In genomic region chr5:133794066-133794465, GRCh38 we compare ENCODE assay signal across 5 cellular contexts.
"Had no signal": no experiment of that assay in that cellular context is flagged by ENCODE, and none has a peak within 500 bp of the region (broad histone marks: within the 10 kb centered on the region; RNA-seq: fewer than 3 reads in every experiment).

No MANE protein-coding gene starts in this region.

- H3K9ac ChIP-seq: GM23248 had no signal

- H2AFZ ChIP-seq: GM23248 had no signal

- DNase-seq: GM23248, GOT3, H7, HCEC 1CT, IMR-90 had no signal

- H3K27ac ChIP-seq: GM23248 had no signal

- H3K4me3 ChIP-seq: GM23248 had no signal
